Comparison of ENCODE assay signal across 24 cellular contexts in the genomic region with DNA sequence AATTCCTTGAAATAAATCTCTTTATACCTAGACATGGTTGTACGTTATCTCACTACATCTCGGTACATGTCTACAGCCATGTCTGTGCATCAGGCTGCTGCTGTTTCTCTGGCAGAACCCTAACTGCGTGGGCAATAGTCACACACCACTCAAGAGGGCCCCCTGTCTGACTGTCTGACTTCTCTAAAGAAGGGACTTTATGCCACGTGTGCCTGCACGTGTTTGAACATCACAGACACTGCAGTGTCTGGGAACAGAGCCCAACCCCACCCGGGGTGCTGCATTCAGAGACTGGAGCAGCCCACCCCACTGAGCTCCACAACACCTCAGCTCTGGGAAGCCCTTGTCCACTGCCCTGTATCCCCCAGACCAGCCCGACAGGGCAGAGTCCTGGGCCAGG. TPM values are rescaled to one million over a fixed set of nuclear protein-coding genes. Genes with fewer than 3 reads are reported as not detected.
"Had no signal": no experiment of that assay in that cellular context is flagged by ENCODE, and none has a peak within 500 bp of the region (broad histone marks: within the 10 kb centered on the region; RNA-seq: fewer than 3 reads in every experiment).

No MANE protein-coding gene starts in this region.

- ATAC-seq: activated naive CD4-positive, alpha-beta T cell treated with anti-CD3 and anti-CD28 coated beads, Interleukin-2, amount 50 U/mL, for 72 hours; activated T-helper 17 cell treated with anti-CD3 and anti-CD28 coated beads, Interleukin-2, amount 50 U/mL, for 72 hours; left ventricle myocardium superior; mucosa of descending colon; naive thymus-derived CD4-positive, alpha-beta T cell; stimulated activated naive CD8-positive, alpha-beta T cell treated with anti-CD3 and anti-CD28 coated beads, Interleukin-15, amount 100 ng/mL, for 72 hours had no signal

- H3K79me2 ChIP-seq: hepatocyte had no signal

- H2AFZ ChIP-seq: hepatocyte had no signal

- H3K4me3 ChIP-seq: breast epithelium, hepatocyte, mucosa of descending colon, prostate gland, skin epidermis, suprapubic skin, tibial nerve had no signal

- H3K4me2 ChIP-seq: hepatocyte had no signal

- DNase-seq: activated CD4-positive, CD25-positive, alpha-beta regulatory T cell treated with anti-CD3 and anti-CD28 coated beads, Interleukin-2, amount 50 U/mL, for 72 hours; activated T-cell treated with anti-CD3 and anti-CD28 coated beads, Interleukin-2, amount 50 U/mL, for 1 hour; cortex of kidney; erythroblast; foreskin fibroblast; immature natural killer cell; kidney glomerular epithelial cell; left ventricle myocardium superior; mucosa of descending colon; naive thymus-derived CD4-positive, alpha-beta T cell; stimulated activated CD4-positive, alpha-beta T cell treated with anti-CD3 and anti-CD28 coated beads, Interleukin-1b, Interleukin-23, amount 100 ng/mL, for 48 hours; stimulated activated naive CD8-positive, alpha-beta T cell treated with anti-CD3 and anti-CD28 coated beads, Interleukin-15, amount 100 ng/mL, for 72 hours; T-helper 1 cell; WERI-Rb-1 had no signal

- H3K9me3 ChIP-seq: breast epithelium, mucosa of descending colon, prostate gland, suprapubic skin, tibial nerve had no signal

- H3K27ac ChIP-seq: breast epithelium, hepatocyte, prostate gland, skin epidermis, suprapubic skin, tibial nerve, WERI-Rb-1 had no signal

- H3K27me3 ChIP-seq: breast epithelium, hepatocyte, suprapubic skin, tibial nerve had no signal

- H3K4me1 ChIP-seq: breast epithelium, prostate gland, suprapubic skin had no signal

- H3K36me3 ChIP-seq: breast epithelium, prostate gland, suprapubic skin had no signal

RNA-seq across cellular contexts. Expression of a gene that starts 55.0 kb away (rescaled TPM):
- total RNA-seq: fibroblast of lung, osteoblast had no signal
- polyA plus RNA-seq: immature natural killer cell; naive thymus-derived CD4-positive, alpha-beta T cell had no signal
